8 cellular contexts compared by ENCODE assay signal in genomic region chr13:31199849-31200635, GRCh38. TPM values are rescaled to one million over a fixed set of nuclear protein-coding genes. Genes with fewer than 3 reads are reported as not detected.
DNase-seq lines count a peak whose midpoint lies in the region; ATAC-seq, FAIRE-seq and TF ChIP-seq lines count a peak whose summit lies in the region.

Gene B3GLCT (plus strand): TSS chr13:31199975. CDS start chr13:31200085, 110 bp downstream.

- H3K9me3 Mint-ChIP-seq in natural killer cell treated with Interleukin-12 subunit alpha and Interleukin-12 subunit beta and Interleukin-15 and Interleukin-18, amount 100 ng/mL, for 72 hours = no peaks in the 10 kb centered on the region

- peak; percentile 89 for ATAC-seq in GM21515 (IDR thresholded peaks at IDR 0.05; ENCODE audit: unreplicated experiment)
- ATAC-seq in natural killer cell treated with Interleukin-12 subunit alpha and Interleukin-12 subunit beta and Interleukin-15 and Interleukin-18, amount 100 ng/mL, for 72 hours = peak; percentile 89 to 92

- H3K36me3 Mint-ChIP-seq in natural killer cell treated with Interleukin-12 subunit alpha and Interleukin-12 subunit beta and Interleukin-15 and Interleukin-18, amount 100 ng/mL, for 72 hours = no peaks in the 10 kb centered on the region

- H3K27ac Mint-ChIP-seq in natural killer cell treated with Interleukin-12 subunit alpha and Interleukin-12 subunit beta and Interleukin-15 and Interleukin-18, amount 100 ng/mL, for 72 hours = peak within 1 kb of the TSS; percentile 73 to 82

- peak within 1 kb of the TSS; percentile 90 for H3K4me3 Mint-ChIP-seq in natural killer cell treated with Interleukin-12 subunit alpha and Interleukin-12 subunit beta and Interleukin-15 and Interleukin-18, amount 100 ng/mL, for 72 hours

- TF ChIP-seq CTCF in D721Med (IDR thresholded peaks at IDR 0.05; ENCODE audit: insufficient read depth, missing control alignments) (peak; percentile 69), fibroblast of pulmonary artery (IDR thresholded peaks at IDR 0.05; ENCODE audit: low read length, missing control alignments) (peak; percentile 36)

- DNase-seq in D721Med (ENCODE audit: insufficient read length, low spot score) (peak; percentile 81), HuH-7 (ENCODE audit: low spot score) (peak; percentile 85), RPMI7951 (ENCODE audit: low read depth) (peak; percentile 70), fibroblast of pulmonary artery (ENCODE audit: low read depth) (peak; percentile 80)
- DNase-seq in activated T-helper 9 cell treated with anti-CD3 and anti-CD28 coated beads, Interleukin-2, amount 50 U/mL, for 16 hours (ENCODE audit: low read depth) = peak; percentile 74
- DNase-seq in natural killer cell treated with Interleukin-12 subunit alpha and Interleukin-12 subunit beta and Interleukin-15 and Interleukin-18, amount 100 ng/mL, for 72 hours (ENCODE audit: low spot score) = peak; percentile 90
- DNase-seq in stimulated activated naive CD4-positive, alpha-beta T cell treated with Interleukin-2 at 50 U/mL for 16 hours (lab: John Stamatoyannopoulos, UW) = peak; percentile 70

- peak within 1 kb of the TSS; percentile 57 for H3K4me3 ChIP-seq in fibroblast of pulmonary artery (replicated peaks; ENCODE audit: low read depth, low read length)

- no peaks in the 10 kb centered on the region for H3K27me3 Mint-ChIP-seq in natural killer cell treated with Interleukin-12 subunit alpha and Interleukin-12 subunit beta and Interleukin-15 and Interleukin-18, amount 100 ng/mL, for 72 hours

- H3K4me1 Mint-ChIP-seq in natural killer cell treated with Interleukin-12 subunit alpha and Interleukin-12 subunit beta and Interleukin-15 and Interleukin-18, amount 100 ng/mL, for 72 hours (ENCODE audit: low read depth in 2 of 2) = peaks cover 28 to 30% of the 10 kb centered on the region in 2 donors

- no peak for FAIRE-seq in D721Med (lab: Jason Lieb, UNC)

RNA-seq across cellular contexts. Expression of gene B3GLCT, which starts in this region (rescaled TPM):
- total RNA-seq in RPMI7951 (2014; rRNA removed; shearing (Covaris generic)) = 18.3 and 18.8 TPM in 2 replicates
- 1 to 10 TPM; 5.1 to 5.7 TPM for total RNA-seq in natural killer cell treated with Interleukin-12 subunit alpha and Interleukin-12 subunit beta and Interleukin-15 and Interleukin-18, amount 100 ng/mL, for 72 hours

Comparison
In these comparisons a context has a peak if more than half of its experiments do, and no peak if none do; other contexts are left out.
1. Peak in every context shown above with its lines: DNase-seq, ATAC-seq and H3K4me3 ChIP-seq.